In genomic region chr1:145214275-145214860, GRCh38 we compare ENCODE assay signal across 8 cellular contexts. TPM values are rescaled to one million over a fixed set of nuclear protein-coding genes. Genes with fewer than 3 reads are reported as not detected.
DNase-seq lines count a peak whose midpoint lies in the region; TF ChIP-seq lines count a peak whose summit lies in the region.
"Not testable (repeated sequence)": the region's sequence is repeated elsewhere in the genome, so short reads cannot be mapped to it uniquely, and the experiment has no call there.

No MANE protein-coding gene starts in this region.

- DNase-seq in CD4-positive, alpha-beta memory T cell: peak; percentile 76 to 84 (median 80)
- DNase-seq in T-helper 22 cell (ENCODE audit: low read depth): peak; percentile 29
- DNase-seq in activated naive CD4-positive, alpha-beta T cell treated with Interleukin-2 at 50 U/mL for 16 hours: peak; percentile 10
- not testable (repeated sequence) for DNase-seq in coronary artery (ENCODE audit: low spot score); hepatocyte (ENCODE audit: low spot score); nephron progenitor cell
- peak; percentile 31 for DNase-seq in stimulated activated CD8-positive, alpha-beta memory T cell treated with anti-CD3 and anti-CD28 coated beads, Interleukin-4, amount 100 ng/mL, for 48 hours

- H3K9me3 Mint-ChIP-seq in CD4-positive, alpha-beta memory T cell; nephron progenitor cell: not testable (repeated sequence)

- H3K4me2 ChIP-seq in KMS-11 (peak overlapping the region; percentile 78), hepatocyte (peak overlapping the region; percentile 69)

- H3K4me3 ChIP-seq in CD4-positive, alpha-beta memory T cell (ENCODE audit: low read length in 2 of 2): not testable (repeated sequence)
- H3K4me3 ChIP-seq in KMS-11 (IDR thresholded peaks at IDR 0.05; ENCODE audit: insufficient read depth, low read depth, low read length) (peak overlapping the region; percentile 38), coronary artery (peak overlapping the region; percentile 64), hepatocyte (peak overlapping the region; percentile 26)

- peak overlapping the region in 3 of 7 donors; percentile 62 to 92 (median 88) for H3K27ac Mint-ChIP-seq in CD4-positive, alpha-beta memory T cell
- H3K27ac Mint-ChIP-seq in nephron progenitor cell: not testable (repeated sequence)

- peak overlapping the region; percentile 69 for H3K9ac ChIP-seq in KMS-11

- H3K36me3 ChIP-seq in CD4-positive, alpha-beta memory T cell (ENCODE audit: insufficient read depth, low read length); KMS-11 (ENCODE audit: insufficient read depth); hepatocyte (replicated peaks; ENCODE audit: insufficient read depth, low read depth): not testable (repeated sequence)

- not testable (repeated sequence) for H4K20me1 ChIP-seq in KMS-11 (ENCODE audit: insufficient read depth); hepatocyte (ENCODE audit: insufficient read depth, poor library complexity, severe bottlenecking)

- not testable (repeated sequence) for H3K4me1 Mint-ChIP-seq in CD4-positive, alpha-beta memory T cell; nephron progenitor cell

- H3K9me2 ChIP-seq in hepatocyte (replicated peaks; ENCODE audit: insufficient read depth): not testable (repeated sequence)

- intact Hi-C loops in CD4-positive, alpha-beta memory T cell (cut with micrococcal nuclease): not testable (repeated sequence)

- not testable (repeated sequence) for H3K36me3 Mint-ChIP-seq in CD4-positive, alpha-beta memory T cell; nephron progenitor cell (ENCODE audit: low read depth)

- not testable (repeated sequence) for H3K27me3 ChIP-seq in CD4-positive, alpha-beta memory T cell (ENCODE audit: insufficient read depth, low read length); KMS-11 (ENCODE audit: insufficient read depth, low read depth); hepatocyte

- not testable (repeated sequence) for H3K79me2 ChIP-seq in KMS-11 (ENCODE audit: insufficient read depth, low read depth); hepatocyte

- H3K27me3 Mint-ChIP-seq in CD4-positive, alpha-beta memory T cell; nephron progenitor cell (ENCODE audit: low read depth, poor library complexity): not testable (repeated sequence)

- not testable (repeated sequence) for H3K4me1 ChIP-seq in CD4-positive, alpha-beta memory T cell (ENCODE audit: insufficient read depth, low read length); hepatocyte (ENCODE audit: insufficient read depth)
- H3K4me1 ChIP-seq in KMS-11 (ENCODE audit: low read depth, poor library complexity, severe bottlenecking): peaks cover 14% of the 10 kb centered on the region

- CTCF ChIA-PET in CD4-positive, alpha-beta memory T cell (lab: Charles Lee; ENCODE audit: partially characterized antibody): not testable (repeated sequence)

- peak overlapping the region; percentile 89 for H2AFZ ChIP-seq in KMS-11 (ENCODE audit: low read depth)
- H2AFZ ChIP-seq in hepatocyte: not testable (repeated sequence)

- H3K4me3 Mint-ChIP-seq in CD4-positive, alpha-beta memory T cell: peak overlapping the region; percentile 35 to 82 (median 68)
- H3K4me3 Mint-ChIP-seq in nephron progenitor cell: peak overlapping the region; percentile 68

- WGBS in hepatocyte (ENCODE audit: low lambda C conversion rate, missing lambda C conversion rate): 0% methylated on average over 6 of the region's 16 CpGs

- POLR2A ChIA-PET in CD4-positive, alpha-beta memory T cell (lab: Charles Lee; ENCODE audit: partially characterized antibody): not testable (repeated sequence)

- not testable (repeated sequence) for TF ChIP-seq CTCF in KMS-11 (conservative IDR thresholded peaks at IDR 0.05; ENCODE audit: low read depth, low read length); coronary artery (IDR thresholded peaks at IDR 0.05); hepatocyte (IDR thresholded peaks at IDR 0.05; ENCODE audit: poor library complexity); nephron progenitor cell (IDR thresholded peaks at IDR 0.05)

- H3K27ac ChIP-seq in CD4-positive, alpha-beta memory T cell (ENCODE audit: low read depth, low read length): peak overlapping the region; percentile 49
- peak overlapping the region; percentile 60 for H3K27ac ChIP-seq in KMS-11
- H3K27ac ChIP-seq in coronary artery: peak overlapping the region in 1 of 2 donors; percentile 58
- peak overlapping the region; percentile 85 for H3K27ac ChIP-seq in hepatocyte

- H3K9me3 ChIP-seq in CD4-positive, alpha-beta memory T cell (ENCODE audit: control insufficient read depth in 1 of 2, low read length in 2 of 2); hepatocyte (ENCODE audit: low read depth): not testable (repeated sequence)

RNA-seq across cellular contexts. Expression of gene PPIAL4D, which starts 27.6 kb away (rescaled TPM):
- not detected for total RNA-seq in CD4-positive, alpha-beta memory T cell
- polyA plus RNA-seq in CD4-positive, alpha-beta memory T cell: under 1 TPM in 1 of 2 donors, not detected in 1; 0.65 TPM
- total RNA-seq in hepatocyte: not detected in 2 replicates
- not detected in 2 replicates for polyA plus RNA-seq in hepatocyte
